8 cellular contexts compared by ENCODE assay signal in genomic region chr20:47453167-47453782, GRCh38. TPM values are rescaled to one million over a fixed set of nuclear protein-coding genes. Genes with fewer than 3 reads are reported as not detected.
DNase-seq lines count a peak whose midpoint lies in the region; ATAC-seq and TF ChIP-seq lines count a peak whose summit lies in the region.

No MANE protein-coding gene starts in this region.

- peak; percentile 93 for ATAC-seq in HG02798 (IDR thresholded peaks at IDR 0.05; ENCODE audit: poor library complexity, unreplicated experiment)

- no peaks in the 10 kb centered on the region for H3K36me3 ChIP-seq in Peyer's patch

- H3K4me3 ChIP-seq in Peyer's patch, result no peak overlapping the region
- H3K4me3 ChIP-seq in choroid plexus epithelial cell (ENCODE audit: low read depth, low read length), result no peak overlapping the region

- no peak for TF ChIP-seq CTCF in Peyer's patch (IDR thresholded peaks at IDR 0.05)
- no peak for TF ChIP-seq CTCF in choroid plexus epithelial cell (conservative IDR thresholded peaks at IDR 0.05; ENCODE audit: low read depth, low read length)

- H3K4me1 ChIP-seq in Peyer's patch, result no peaks in the 10 kb centered on the region

- no peaks in the 10 kb centered on the region for H3K27me3 ChIP-seq in Peyer's patch

- H3K9me3 ChIP-seq in Peyer's patch, result no peaks in the 10 kb centered on the region

- DNase-seq in SIG-M5 treated with dmso at 0.1 percent for 504 hours (lab: John Stamatoyannopoulos, UW; ENCODE audit: unreplicated experiment) (peak; percentile 64), SIG-M5 (lab: John Stamatoyannopoulos, UW) (no peak), Peyer's patch (peak in 2 of 3 donors; percentile 55 to 65), choroid plexus epithelial cell (ENCODE audit: low read depth) (peak; percentile 79), NCI-H2107 (lab: John Stamatoyannopoulos, UW) (no peak), NCI-H2171 (lab: John Stamatoyannopoulos, UW) (no peak)
- DNase-seq in stimulated activated CD8-positive, alpha-beta memory T cell treated with anti-CD3 and anti-CD28 coated beads, Interleukin-4, amount 100 ng/mL, for 24 hours (ENCODE audit: low read depth), result peak; percentile 26

- H3K27ac ChIP-seq in Peyer's patch, result peak overlapping the region in 1 of 4 donors; percentile 56

- TF ChIP-seq POLR2A in Peyer's patch (IDR thresholded peaks at IDR 0.05), result no peak

RNA-seq across cellular contexts. Expression of gene NCOA3, which starts 48.4 kb away (rescaled TPM):
- 10 to 100 TPM; 17.9 to 99.9 (median 26.6) TPM for total RNA-seq in Peyer's patch

Comparison
In these comparisons a context has a peak if more than half of its experiments do, and no peak if none do; other contexts are left out.
1. DNase-seq: peak in SIG-M5 treated with dmso at 0.1 percent for 504 hours (single experiment), Peyer's patch (2 of 3), choroid plexus epithelial cell (single experiment) and stimulated activated CD8-positive, alpha-beta memory T cell treated with anti-CD3 and anti-CD28 coated beads, Interleukin-4, amount 100 ng/mL, for 24 hours (single experiment); none in SIG-M5 (single experiment), NCI-H2107 (single experiment) and NCI-H2171 (single experiment).